ENCODE assay signal across 17 cellular contexts in the genomic region with DNA sequence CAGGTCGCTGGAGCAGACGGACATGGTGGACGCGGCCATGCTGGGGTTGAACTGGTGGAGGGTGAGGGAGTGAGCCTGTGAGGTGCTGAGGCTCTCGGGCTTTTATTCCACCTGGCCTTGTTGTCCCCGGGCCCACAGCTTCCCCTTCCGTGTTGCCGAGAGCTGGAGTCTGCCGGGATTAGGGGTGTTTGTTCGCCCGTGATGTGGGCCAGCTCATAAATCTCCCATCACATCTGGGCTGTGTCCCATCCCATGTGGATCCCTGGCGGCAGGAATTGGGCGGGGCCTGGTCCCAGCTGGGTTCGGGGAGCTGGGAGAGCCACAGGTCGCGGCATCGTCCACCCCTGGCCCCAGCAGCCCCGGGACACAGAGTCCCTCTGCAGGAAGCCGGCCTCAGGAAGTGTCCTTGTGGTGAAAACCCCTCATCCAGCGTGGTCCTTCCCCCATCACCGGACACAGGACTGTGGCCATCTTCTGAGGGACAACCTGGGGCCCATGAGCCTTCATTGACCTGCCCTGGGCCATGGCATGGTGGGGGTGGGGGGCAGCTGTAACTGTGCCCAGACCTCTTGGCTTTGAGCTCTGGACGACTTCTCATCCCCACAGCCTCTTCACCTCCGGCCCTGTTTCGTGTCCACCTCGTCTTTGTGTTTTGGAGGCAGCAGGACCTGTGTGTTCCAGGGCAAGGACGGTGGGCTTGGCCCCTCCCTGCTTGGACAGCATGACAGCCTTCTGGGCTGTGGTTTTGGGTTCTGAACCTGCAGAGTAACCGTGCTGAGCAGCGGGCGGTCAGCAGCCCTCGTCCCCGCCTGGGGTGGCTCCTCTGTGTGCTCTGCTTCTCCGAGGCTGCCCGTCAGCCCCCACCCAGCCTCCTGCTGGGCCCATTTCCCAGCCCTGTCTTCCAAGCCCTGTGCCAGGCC. TPM values are rescaled to one million over a fixed set of nuclear protein-coding genes. Genes with fewer than 3 reads are reported as not detected.
DNase-seq lines count a peak whose midpoint lies in the region; ATAC-seq and TF ChIP-seq lines count a peak whose summit lies in the region.
"Had no signal": no experiment of that assay in that cellular context is flagged by ENCODE, and none has a peak within 500 bp of the region (broad histone marks: within the 10 kb centered on the region; RNA-seq: fewer than 3 reads in every experiment).

KRTAP10-6 (minus strand) TSS at position 60 of the 920 bp plus-strand sequence; CDS start at position 39, 21 bp downstream.

- H3K79me1 ChIP-seq in H9 (ENCODE audit: insufficient read depth, low read depth, low read length, poor library complexity, severe bottlenecking) = no peaks in the 10 kb centered on the region

- POLR2A ChIA-PET in CD8-positive, alpha-beta memory T cell (lab: Charles Lee) = no interaction called here

- WGBS in H9 (ENCODE audit: extremely low coverage, insufficient read length, low lambda C conversion rate) = no CpG with 5 or more reads among the region's 33 CpGs
- 29% methylated on average over 32 to 33 of the region's 33 CpGs for WGBS in GM23248 (ENCODE audit: low coverage in 1 of 2, low lambda C conversion rate in 2 of 2, missing lambda C conversion rate in 2 of 2), 2 experiments

- H3K9me3 Mint-ChIP-seq in CD8-positive, alpha-beta memory T cell = no peaks in the 10 kb centered on the region
- H3K9me3 Mint-ChIP-seq in H9 (no peaks in the 10 kb centered on the region; a peak in 2 of 5 replicates), glutamatergic neuron (ENCODE audit: unreplicated experiment) (peaks cover 8% of the 10 kb centered on the region)
- H3K9me3 Mint-ChIP-seq: activated naive CD8-positive, alpha-beta T cell treated with anti-CD3 and anti-CD28 coated beads for 36 hours; activated T-cell treated with anti-CD3 and anti-CD28 coated beads, Interleukin-2, amount 50 U/mL, for 72 hours had no signal

- H3K4me1 Mint-ChIP-seq in CD8-positive, alpha-beta memory T cell = peaks cover 2 to 12% (median 5%) of the 10 kb centered on the region in 3 donors
- peaks cover 33 to 34% of the 10 kb centered on the region in 2 experiments for H3K4me1 Mint-ChIP-seq in H9
- H3K4me1 Mint-ChIP-seq in glutamatergic neuron (ENCODE audit: low read depth, unreplicated experiment) = peaks cover 9% of the 10 kb centered on the region
- H3K4me1 Mint-ChIP-seq: activated naive CD8-positive, alpha-beta T cell treated with anti-CD3 and anti-CD28 coated beads for 36 hours had no signal

- ATAC-seq in GM19397 (IDR thresholded peaks at IDR 0.05; ENCODE audit: unreplicated experiment) = no peak
- no peak for ATAC-seq in GM21423 (IDR thresholded peaks at IDR 0.05; ENCODE audit: unreplicated experiment)
- ATAC-seq: activated T-cell treated with anti-CD3 and anti-CD28 coated beads, Interleukin-2, amount 50 U/mL, for 72 hours had no signal

- TF ChIP-seq CTCF in H9 (conservative IDR thresholded peaks at IDR 0.05) (no peak), glutamatergic neuron (IDR thresholded peaks at IDR 0.05; ENCODE audit: partially characterized antibody, unreplicated experiment) (no peak), osteoblast (IDR thresholded peaks at IDR 0.05; ENCODE audit: extremely low read depth, low read depth, low read length) (no peak)

- H3K79me2 ChIP-seq in H9 (ENCODE audit: insufficient read depth, low read length) (no peaks in the 10 kb centered on the region), osteoblast (ENCODE audit: insufficient read depth, low read length) (no peaks in the 10 kb centered on the region), GM23248 (ENCODE audit: insufficient read depth) (no peaks in the 10 kb centered on the region)

- DNase-seq in CD8-positive, alpha-beta memory T cell = no peak
- peak; percentile 35 for DNase-seq in H9
- no peak for DNase-seq in glutamatergic neuron
- DNase-seq in osteoblast (ENCODE audit: insufficient read length, low spot score, missing footprints) = peak; percentile 55
- DNase-seq in GM23248 = no peak
- DNase-seq: activated CD4-positive, alpha-beta T cell treated with anti-CD3 and anti-CD28 coated beads, Interleukin-2, amount 50 U/mL, for 4 hours; activated naive CD8-positive, alpha-beta T cell treated with anti-CD3 and anti-CD28 coated beads for 36 hours; activated T-cell treated with anti-CD3 and anti-CD28 coated beads, Interleukin-2, amount 50 U/mL, for 72 hours; NCI-H1436; NK-92 treated with Interleukin-12 subunit alpha and Interleukin-12 subunit beta, amount 100 ng/mL, for 24 hours; stimulated activated CD4-positive, alpha-beta T cell treated with anti-CD3 and anti-CD28 coated beads, Interleukin-4, amount 100 ng/mL, for 24 hours had no signal

- H3F3A ChIP-seq in GM23248 (ENCODE audit: insufficient read depth) = no peaks in the 10 kb centered on the region

- H3K9me2 ChIP-seq in GM23248 (ENCODE audit: insufficient read depth) = no peaks in the 10 kb centered on the region

- H4K20me1 ChIP-seq in H9 (ENCODE audit: control insufficient read depth, insufficient read depth, insufficient read length) = no peaks in the 10 kb centered on the region
- no peaks in the 10 kb centered on the region for H4K20me1 ChIP-seq in osteoblast (ENCODE audit: insufficient read depth, low read length)
- H4K20me1 ChIP-seq in GM23248 (ENCODE audit: insufficient read depth) = no peaks in the 10 kb centered on the region

- CTCF ChIA-PET in CD8-positive, alpha-beta memory T cell (lab: Charles Lee) = no interaction called here

- peak within 1 kb of the TSS in 1 of 8 donors; percentile 52 for H3K27ac Mint-ChIP-seq in CD8-positive, alpha-beta memory T cell
- peak within 1 kb of the TSS in 2 of 3 experiments; percentile 61 to 63; a peak in 2 of 7 replicates for H3K27ac Mint-ChIP-seq in H9
- H3K27ac Mint-ChIP-seq in glutamatergic neuron (ENCODE audit: unreplicated experiment) = peak within 1 kb of the TSS; percentile 33
- H3K27ac Mint-ChIP-seq: activated naive CD8-positive, alpha-beta T cell treated with anti-CD3 and anti-CD28 coated beads for 36 hours; activated T-cell treated with anti-CD3 and anti-CD28 coated beads, Interleukin-2, amount 50 U/mL, for 72 hours had no signal

- peak within 1 kb of the TSS; percentile 48 for H3K18ac ChIP-seq in H9 (ENCODE audit: insufficient read length, low read depth, low read length)

- no peak within 1 kb of the TSS for H3K4ac ChIP-seq in H9 (ENCODE audit: low read depth, low read length)

- H2AFZ ChIP-seq in H9 (ENCODE audit: low read length) (no peak within 1 kb of the TSS), osteoblast (ENCODE audit: low read length) (peak within 1 kb of the TSS; percentile 29), GM23248 (no peak within 1 kb of the TSS)

- no peak within 1 kb of the TSS for H2AK5ac ChIP-seq in H9 (ENCODE audit: insufficient read length, low read length)

- no peak within 1 kb of the TSS for H3K4me3 Mint-ChIP-seq in CD8-positive, alpha-beta memory T cell
- peak within 1 kb of the TSS in 1 of 2 experiments; percentile 64; a peak in 2 of 5 replicates for H3K4me3 Mint-ChIP-seq in H9
- no peak within 1 kb of the TSS for H3K4me3 Mint-ChIP-seq in glutamatergic neuron (ENCODE audit: unreplicated experiment)
- H3K4me3 Mint-ChIP-seq: activated naive CD8-positive, alpha-beta T cell treated with anti-CD3 and anti-CD28 coated beads for 36 hours; activated T-cell treated with anti-CD3 and anti-CD28 coated beads, Interleukin-2, amount 50 U/mL, for 72 hours had no signal

- no peak within 1 kb of the TSS for H3K23ac ChIP-seq in H9 (ENCODE audit: insufficient read length, low read depth, low read length)

- H2BK120ac ChIP-seq in H9 (ENCODE audit: low read depth, low read length, poor library complexity, severe bottlenecking) = no peak within 1 kb of the TSS

- no peak within 1 kb of the TSS for H3K4me2 ChIP-seq in H9 (ENCODE audit: insufficient read depth, insufficient read length, low read length)
- H3K4me2 ChIP-seq in osteoblast (ENCODE audit: insufficient read depth, low read length) = no peak within 1 kb of the TSS
- no peak within 1 kb of the TSS for H3K4me2 ChIP-seq in GM23248 (ENCODE audit: unreplicated experiment)

- H3K9ac ChIP-seq in H9 (ENCODE audit: extremely low read depth, insufficient read length, low read length) = no peak within 1 kb of the TSS
- no peak within 1 kb of the TSS for H3K9ac ChIP-seq in GM23248

- H4K5ac ChIP-seq in H9 (ENCODE audit: insufficient read length, low read depth, low read length) = no peak within 1 kb of the TSS

- no peak within 1 kb of the TSS for H4K8ac ChIP-seq in H9 (replicated peaks; ENCODE audit: insufficient read length, low read depth, low read length)

- H2BK20ac ChIP-seq in H9 (ENCODE audit: low read depth, low read length, poor library complexity, severe bottlenecking) = no peak within 1 kb of the TSS

- H3K4me3 ChIP-seq in CD8-positive, alpha-beta memory T cell (ENCODE audit: low read length) = no peak within 1 kb of the TSS
- H3K4me3 ChIP-seq in osteoblast (ENCODE audit: insufficient read depth, low read length) (no peak within 1 kb of the TSS), GM23248 (no peak within 1 kb of the TSS)
- H3K4me3 ChIP-seq: skin epidermis had no signal

- no peak within 1 kb of the TSS for H3K14ac ChIP-seq in H9 (ENCODE audit: insufficient read depth, low read length)

- H3K9me3 ChIP-seq in CD8-positive, alpha-beta memory T cell (ENCODE audit: low read length) = no peaks in the 10 kb centered on the region
- H3K9me3 ChIP-seq in H9 (ENCODE audit: control insufficient read depth, low read depth, low read length) (no peaks in the 10 kb centered on the region), osteoblast (ENCODE audit: low read depth, low read length) (no peaks in the 10 kb centered on the region), GM23248 (ENCODE audit: low read depth) (no peaks in the 10 kb centered on the region)

- H3K27me3 ChIP-seq in CD8-positive, alpha-beta memory T cell (ENCODE audit: insufficient read depth, low read length, poor library complexity, severe bottlenecking) = no peaks in the 10 kb centered on the region
- no peaks in the 10 kb centered on the region for H3K27me3 ChIP-seq in H9 (ENCODE audit: insufficient read depth, low read length)
- peaks cover 30% of the 10 kb centered on the region for H3K27me3 ChIP-seq in osteoblast (ENCODE audit: insufficient read depth, low read length)
- peaks cover 3% of the 10 kb centered on the region for H3K27me3 ChIP-seq in GM23248 (replicated peaks; ENCODE audit: insufficient read depth)

- no peak within 1 kb of the TSS for H2BK12ac ChIP-seq in H9 (ENCODE audit: insufficient read length, low read depth, low read length)

- peaks cover 1 to 9% of the 10 kb centered on the region in 2 donors for H3K27me3 Mint-ChIP-seq in CD8-positive, alpha-beta memory T cell
- H3K27me3 Mint-ChIP-seq in H9 (ENCODE audit: low read depth) (no peaks in the 10 kb centered on the region; the same call in none of the 2 replicates), glutamatergic neuron (ENCODE audit: unreplicated experiment) (peaks cover 8% of the 10 kb centered on the region)
- H3K27me3 Mint-ChIP-seq: activated naive CD8-positive, alpha-beta T cell treated with anti-CD3 and anti-CD28 coated beads for 36 hours had no signal

- no peaks in the 10 kb centered on the region for H3K4me1 ChIP-seq in CD8-positive, alpha-beta memory T cell (ENCODE audit: insufficient read depth, low read length)
- H3K4me1 ChIP-seq in H9 (ENCODE audit: insufficient read depth, low read length) = no peaks in the 10 kb centered on the region; the same call in 1 of the 2 replicates
- H3K4me1 ChIP-seq in osteoblast (ENCODE audit: insufficient read depth, low read length) = no peaks in the 10 kb centered on the region
- no peaks in the 10 kb centered on the region for H3K4me1 ChIP-seq in GM23248 (ENCODE audit: insufficient read depth)

- H4K91ac ChIP-seq in H9 (ENCODE audit: insufficient read length, low read depth, low read length) = no peak within 1 kb of the TSS

- no peak within 1 kb of the TSS for H3K56ac ChIP-seq in H9 (ENCODE audit: insufficient read length, low read depth, low read length)

- no peak within 1 kb of the TSS for H2BK5ac ChIP-seq in H9 (ENCODE audit: insufficient read length, low read length)

- H3K23me2 ChIP-seq in H9 (ENCODE audit: insufficient read length, low read depth, low read length, poor library complexity, severe bottlenecking) = no peaks in the 10 kb centered on the region

- H3K36me3 Mint-ChIP-seq in CD8-positive, alpha-beta memory T cell = peaks cover 0 to 2% (median 0%) of the 10 kb centered on the region in 3 donors
- H3K36me3 Mint-ChIP-seq in H9 (ENCODE audit: insufficient read depth in 1 of 3, low read depth in 3 of 3) (no peaks in the 10 kb centered on the region), glutamatergic neuron (ENCODE audit: unreplicated experiment) (no peaks in the 10 kb centered on the region)
- H3K36me3 Mint-ChIP-seq: activated naive CD8-positive, alpha-beta T cell treated with anti-CD3 and anti-CD28 coated beads for 36 hours had no signal

- no peak within 1 kb of the TSS for H2BK15ac ChIP-seq in H9 (ENCODE audit: low read depth, low read length)

- in situ Hi-C loops in GM23248 (cut with MboI) = loop anchor here (25.0 kb wide), 1 partner anchor 530 kb away; no protein-coding TSS in a partner anchor

- peak within 1 kb of the TSS; percentile 73 for H3K27ac ChIP-seq in CD8-positive, alpha-beta memory T cell (ENCODE audit: low read depth, low read length)
- H3K27ac ChIP-seq in H9 (ENCODE audit: insufficient read length, low read depth, low read length) (no peak within 1 kb of the TSS), osteoblast (ENCODE audit: low read depth, low read length) (no peak within 1 kb of the TSS), GM23248 (no peak within 1 kb of the TSS)
- H3K27ac ChIP-seq: skin epidermis had no signal

- no peaks in the 10 kb centered on the region for H3K36me3 ChIP-seq in CD8-positive, alpha-beta memory T cell (ENCODE audit: insufficient read depth, low read length)
- H3K36me3 ChIP-seq in osteoblast (ENCODE audit: insufficient read depth, low read length) (no peaks in the 10 kb centered on the region), GM23248 (ENCODE audit: low read depth) (no peaks in the 10 kb centered on the region)

- H3T11ph ChIP-seq in H9 (ENCODE audit: low read length) = no peak within 1 kb of the TSS

RNA-seq across cellular contexts. Expression of gene KRTAP10-6, which starts in this region (rescaled TPM):
- total RNA-seq in CD8-positive, alpha-beta memory T cell = not detected
- not detected for polyA plus RNA-seq in CD8-positive, alpha-beta memory T cell
- not detected in 2 replicates for total RNA-seq in H9 (2021)
- not detected for total RNA-seq in glutamatergic neuron (ENCODE audit: unreplicated experiment)
- total RNA-seq in osteoblast = not detected in 2 replicates
- not detected in 2 replicates for total RNA-seq in GM23248 (2014; rRNA removed; shearing (Covaris generic))
- polyA plus RNA-seq in GM23248 (2016; fragmentation: Nextera tagmentation; extraction: Ambion mirVana) = not detected in 2 replicates
- total RNA-seq: activated naive CD8-positive, alpha-beta T cell treated with anti-CD3 and anti-CD28 coated beads for 36 hours; activated T-cell treated with anti-CD3 and anti-CD28 coated beads, Interleukin-2, amount 50 U/mL, for 72 hours; frontal cortex; myocyte; subcutaneous adipose tissue had no signal

Comparison
In these comparisons a context has a peak if more than half of its experiments do, and no peak if none do; other contexts are left out.
1. Peak in DNase-seq in H9; RNA of the gene not detected or under 1 TPM.
2. Peak in DNase-seq in osteoblast; RNA of the gene not detected or under 1 TPM.